ENCODE assay signal across 24 cellular contexts in the genomic region with DNA sequence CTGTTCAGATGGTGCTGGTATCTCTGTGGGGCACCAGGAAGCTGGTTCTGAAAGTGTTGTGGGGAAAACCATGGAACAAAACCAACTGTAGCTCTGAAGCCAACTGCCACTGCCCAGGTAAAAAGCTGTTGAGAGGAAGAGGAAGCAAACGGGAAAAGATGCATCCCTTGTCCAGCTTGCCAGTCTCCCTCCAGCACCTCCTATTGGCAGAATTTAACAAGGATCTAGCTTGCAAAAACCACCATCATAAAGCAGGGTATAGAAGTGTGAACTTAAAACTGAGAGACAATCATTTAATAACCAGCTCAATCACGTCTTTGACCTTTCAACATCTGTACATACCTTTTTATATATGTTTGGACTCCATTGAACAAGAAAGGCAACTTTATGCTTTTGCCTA. TPM values are rescaled to one million over a fixed set of nuclear protein-coding genes. Genes with fewer than 3 reads are reported as not detected.
"Had no signal": no experiment of that assay in that cellular context is flagged by ENCODE, and none has a peak within 500 bp of the region (broad histone marks: within the 10 kb centered on the region; RNA-seq: fewer than 3 reads in every experiment).

No MANE protein-coding gene starts in this region.

- ATAC-seq: activated CD4-positive, alpha-beta T cell treated with anti-CD3 and anti-CD28 coated beads for 36 hours; gastrocnemius medialis; left cardiac atrium; stimulated activated effector memory CD8-positive, alpha-beta T cell treated with anti-CD3 and anti-CD28 coated beads, Interleukin-12 subunit alpha, Interleukin-12 subunit beta, amount 100 ng/mL, for 72 hours had no signal

- H3K27ac ChIP-seq: gastrocnemius medialis, sigmoid colon, stomach, vagina had no signal

- H3K36me3 Mint-ChIP-seq: activated CD4-positive, alpha-beta memory T cell treated with anti-CD3 and anti-CD28 coated beads for 36 hours; brain; stimulated activated effector memory CD8-positive, alpha-beta T cell treated with anti-CD3 and anti-CD28 coated beads, Interleukin-12 subunit alpha, Interleukin-12 subunit beta, amount 100 ng/mL, for 72 hours had no signal

- H3K4me3 ChIP-seq: gastrocnemius medialis, lung, sigmoid colon, stomach, vagina had no signal

- H3K9me3 Mint-ChIP-seq: activated CD4-positive, alpha-beta memory T cell treated with anti-CD3 and anti-CD28 coated beads for 36 hours; stimulated activated effector memory CD8-positive, alpha-beta T cell treated with anti-CD3 and anti-CD28 coated beads, Interleukin-12 subunit alpha, Interleukin-12 subunit beta, amount 100 ng/mL, for 72 hours had no signal

- DNase-seq: activated CD4-positive, alpha-beta memory T cell treated with anti-CD3 and anti-CD28 coated beads for 36 hours; activated CD4-positive, alpha-beta T cell treated with anti-CD3 and anti-CD28 coated beads for 36 hours; activated naive CD4-positive, alpha-beta T cell; activated T-cell treated with anti-CD3 and anti-CD28 coated beads for 4 hours; central memory CD4-positive, alpha-beta T cell; gastrocnemius medialis; head of caudate nucleus; left cardiac atrium; midbrain; nucleus accumbens; posterior cingulate gyrus; sigmoid colon; stimulated activated CD4-positive, alpha-beta T cell treated with anti-CD3 and anti-CD28 coated beads, Interleukin-4, amount 100 ng/mL, for 24 hours; stomach; trophoblast cell had no signal

- H3K4me1 Mint-ChIP-seq: activated CD4-positive, alpha-beta T cell treated with anti-CD3 and anti-CD28 coated beads for 36 hours; brain; nephron; stimulated activated effector memory CD8-positive, alpha-beta T cell treated with anti-CD3 and anti-CD28 coated beads, Interleukin-12 subunit alpha, Interleukin-12 subunit beta, amount 100 ng/mL, for 72 hours had no signal

- H3K27me3 ChIP-seq: gastrocnemius medialis, sigmoid colon, stomach, vagina had no signal

- H3K27ac Mint-ChIP-seq: activated CD4-positive, alpha-beta memory T cell treated with anti-CD3 and anti-CD28 coated beads for 36 hours; activated CD4-positive, alpha-beta T cell treated with anti-CD3 and anti-CD28 coated beads for 36 hours; brain; nephron; stimulated activated effector memory CD8-positive, alpha-beta T cell treated with anti-CD3 and anti-CD28 coated beads, Interleukin-12 subunit alpha, Interleukin-12 subunit beta, amount 100 ng/mL, for 72 hours had no signal

- H3K9me3 ChIP-seq: gastrocnemius medialis, sigmoid colon, stomach, vagina had no signal

- H3K36me3 ChIP-seq: gastrocnemius medialis, sigmoid colon, stomach, vagina had no signal

- H3K4me1 ChIP-seq: gastrocnemius medialis, sigmoid colon, stomach, vagina had no signal

- H3K4me3 Mint-ChIP-seq: activated CD4-positive, alpha-beta memory T cell treated with anti-CD3 and anti-CD28 coated beads for 36 hours; activated CD4-positive, alpha-beta T cell treated with anti-CD3 and anti-CD28 coated beads for 36 hours; brain; nephron; stimulated activated effector memory CD8-positive, alpha-beta T cell treated with anti-CD3 and anti-CD28 coated beads, Interleukin-12 subunit alpha, Interleukin-12 subunit beta, amount 100 ng/mL, for 72 hours had no signal

RNA-seq across cellular contexts. Expression of a gene that starts 4.5 kb away (rescaled TPM):
- total RNA-seq: activated CD4-positive, alpha-beta memory T cell treated with anti-CD3 and anti-CD28 coated beads for 36 hours; activated CD4-positive, alpha-beta T cell treated with anti-CD3 and anti-CD28 coated beads for 36 hours; gastrocnemius medialis; left cardiac atrium; lung; renal cortical epithelial cell; sigmoid colon; stomach; T-helper 2 cell treated with Interferon-gamma antibody and Interleukin-4, amounts not matched to agents 100 ng/mL and 5 ng/mL, for 36 hours; temporal lobe; vagina had no signal
- polyA plus RNA-seq: esophagus, lung, sigmoid colon, stomach had no signal

RNA-seq across cellular contexts. Expression of a gene that starts 28.0 kb away (rescaled TPM):
- total RNA-seq: activated CD4-positive, alpha-beta memory T cell treated with anti-CD3 and anti-CD28 coated beads for 36 hours; gastrocnemius medialis; left cardiac atrium; lung; stomach; T-helper 2 cell treated with Interferon-gamma antibody and Interleukin-4, amounts not matched to agents 100 ng/mL and 5 ng/mL, for 36 hours; vagina had no signal
- polyA plus RNA-seq: esophagus, lung, sigmoid colon, stomach had no signal

RNA-seq across cellular contexts. Expression of a gene that starts 37.3 kb away (rescaled TPM):
- total RNA-seq: activated CD4-positive, alpha-beta memory T cell treated with anti-CD3 and anti-CD28 coated beads for 36 hours; activated CD4-positive, alpha-beta T cell treated with anti-CD3 and anti-CD28 coated beads for 36 hours; gastrocnemius medialis; left cardiac atrium; lung; renal cortical epithelial cell; sigmoid colon; stomach; T-helper 2 cell treated with Interferon-gamma antibody and Interleukin-4, amounts not matched to agents 100 ng/mL and 5 ng/mL, for 36 hours; temporal lobe; vagina had no signal
- polyA plus RNA-seq: esophagus, lung, sigmoid colon, stomach had no signal
